ENCODE assay signal across 9 cellular contexts in genomic region chr2:144514731-144515424, GRCh38. TPM values are rescaled to one million over a fixed set of nuclear protein-coding genes. Genes with fewer than 3 reads are reported as not detected.
DNase-seq lines count a peak whose midpoint lies in the region; ATAC-seq, FAIRE-seq and TF ChIP-seq lines count a peak whose summit lies in the region.
"Had no signal": no experiment of that assay in that cellular context is flagged by ENCODE, and none has a peak within 500 bp of the region (broad histone marks: within the 10 kb centered on the region; RNA-seq: fewer than 3 reads in every experiment).

No MANE protein-coding gene starts in this region.

- peaks cover 89% of the 10 kb centered on the region for H3K27me3 ChIP-seq in HUES48 (ENCODE audit: control insufficient read depth, insufficient read depth, low read length)
- no peaks in the 10 kb centered on the region for H3K27me3 ChIP-seq in adipocyte (replicated peaks; ENCODE audit: control insufficient read depth, insufficient read depth, low read length)
- no peaks in the 10 kb centered on the region for H3K27me3 ChIP-seq in kidney epithelial cell (ENCODE audit: control insufficient read depth, insufficient read depth, low read length)

- no peak for TF ChIP-seq CTCF in kidney epithelial cell (IDR thresholded peaks at IDR 0.05; ENCODE audit: insufficient read depth, low read length, poor library complexity, severe bottlenecking)

- H3K36me3 Mint-ChIP-seq in stimulated activated memory B cell treated with anti-CD40 and anti-IgM and Interleukin-4, amounts not matched to agents 10 μg/mL and 1 μg/mL and 100 μg/mL, for 72 hours, result peaks cover 18% of the 10 kb centered on the region
- peaks cover 67% of the 10 kb centered on the region for H3K36me3 Mint-ChIP-seq in stimulated activated effector memory CD8-positive, alpha-beta T cell treated with anti-CD3 and anti-CD28 coated beads, Interleukin-12 subunit alpha, Interleukin-12 subunit beta, amount 100 ng/mL, for 72 hours

- no peak overlapping the region for H3K9ac ChIP-seq in HUES48 (ENCODE audit: low read depth, low read length)
- H3K9ac ChIP-seq in adipocyte (ENCODE audit: low read length), result peak overlapping the region; percentile 99

- H3K9me3 ChIP-seq in HUES48 (ENCODE audit: control insufficient read depth, insufficient read depth, low read length) (no peaks in the 10 kb centered on the region), adipocyte (ENCODE audit: control insufficient read depth, low read length) (no peaks in the 10 kb centered on the region)

- peak overlapping the region; percentile 93 for H3K4me3 Mint-ChIP-seq in stimulated activated memory B cell treated with anti-CD40 and anti-IgM and Interleukin-4, amounts not matched to agents 10 μg/mL and 1 μg/mL and 100 μg/mL, for 72 hours
- H3K4me3 Mint-ChIP-seq in stimulated activated effector memory CD8-positive, alpha-beta T cell treated with anti-CD3 and anti-CD28 coated beads, Interleukin-12 subunit alpha, Interleukin-12 subunit beta, amount 100 ng/mL, for 72 hours, result no peak overlapping the region

- H3K36me3 ChIP-seq in HUES48 (ENCODE audit: control insufficient read depth, insufficient read depth, low read length), result no peaks in the 10 kb centered on the region
- peaks cover 4% of the 10 kb centered on the region for H3K36me3 ChIP-seq in adipocyte (ENCODE audit: control insufficient read depth, insufficient read depth, low read length, severe bottlenecking)
- no peaks in the 10 kb centered on the region for H3K36me3 ChIP-seq in kidney epithelial cell (ENCODE audit: control insufficient read depth, insufficient read depth, low read length)

- FAIRE-seq in HTR-8/SVneo (lab: Jason Lieb, UNC), result no peak

- H3K4me1 ChIP-seq in HUES48 (ENCODE audit: control insufficient read depth, insufficient read depth, low read length), result peaks cover 73% of the 10 kb centered on the region
- peaks cover 47% of the 10 kb centered on the region for H3K4me1 ChIP-seq in adipocyte (ENCODE audit: control insufficient read depth, insufficient read depth, low read length)

- no peak for ATAC-seq in stimulated activated memory B cell treated with anti-CD40 and anti-IgM and Interleukin-4, amounts not matched to agents 10 μg/mL and 1 μg/mL and 100 μg/mL, for 72 hours
- no peak for ATAC-seq in HG02571 (IDR thresholded peaks at IDR 0.05; ENCODE audit: unreplicated experiment)
- ATAC-seq in stimulated activated effector memory CD8-positive, alpha-beta T cell treated with anti-CD3 and anti-CD28 coated beads, Interleukin-12 subunit alpha, Interleukin-12 subunit beta, amount 100 ng/mL, for 72 hours, result no peak

- no peak overlapping the region for H3K27ac ChIP-seq in HUES48 (ENCODE audit: low read depth, low read length)

- peaks cover 56% of the 10 kb centered on the region for H3K4me1 Mint-ChIP-seq in stimulated activated memory B cell treated with anti-CD40 and anti-IgM and Interleukin-4, amounts not matched to agents 10 μg/mL and 1 μg/mL and 100 μg/mL, for 72 hours
- H3K4me1 Mint-ChIP-seq in stimulated activated effector memory CD8-positive, alpha-beta T cell treated with anti-CD3 and anti-CD28 coated beads, Interleukin-12 subunit alpha, Interleukin-12 subunit beta, amount 100 ng/mL, for 72 hours, result peaks cover 54% of the 10 kb centered on the region

- H3K27me3 Mint-ChIP-seq in stimulated activated memory B cell treated with anti-CD40 and anti-IgM and Interleukin-4, amounts not matched to agents 10 μg/mL and 1 μg/mL and 100 μg/mL, for 72 hours, result no peaks in the 10 kb centered on the region

- H3K4me3 ChIP-seq in HUES48 (ENCODE audit: low read depth, low read length), result peak overlapping the region; percentile 58
- peak overlapping the region; percentile 86 for H3K4me3 ChIP-seq in adipocyte (ENCODE audit: low read length)
- H3K4me3 ChIP-seq in kidney epithelial cell (ENCODE audit: low read depth, low read length), result peak overlapping the region; percentile 73

- DNase-seq in adipocyte (ENCODE audit: low read depth) (no peak), kidney epithelial cell (ENCODE audit: low read depth) (no peak), NCI-H187 treated with DMSO at 0.1 percent for 48 hours (lab: John Stamatoyannopoulos, UW) (no peak), HTR-8/SVneo (ENCODE audit: insufficient read length, low spot score) (no peak)
- no peak for DNase-seq in stimulated activated effector memory CD8-positive, alpha-beta T cell treated with anti-CD3 and anti-CD28 coated beads, Interleukin-12 subunit alpha, Interleukin-12 subunit beta, amount 100 ng/mL, for 72 hours (ENCODE audit: low spot score in 2 of 2)
- DNase-seq: effector CD8-positive, alpha-beta T cell had no signal

- no peak overlapping the region for H3K27ac Mint-ChIP-seq in stimulated activated memory B cell treated with anti-CD40 and anti-IgM and Interleukin-4, amounts not matched to agents 10 μg/mL and 1 μg/mL and 100 μg/mL, for 72 hours
- H3K27ac Mint-ChIP-seq in stimulated activated effector memory CD8-positive, alpha-beta T cell treated with anti-CD3 and anti-CD28 coated beads, Interleukin-12 subunit alpha, Interleukin-12 subunit beta, amount 100 ng/mL, for 72 hours, result no peak overlapping the region

- no peaks in the 10 kb centered on the region for H3K9me3 Mint-ChIP-seq in stimulated activated memory B cell treated with anti-CD40 and anti-IgM and Interleukin-4, amounts not matched to agents 10 μg/mL and 1 μg/mL and 100 μg/mL, for 72 hours
- no peaks in the 10 kb centered on the region for H3K9me3 Mint-ChIP-seq in stimulated activated effector memory CD8-positive, alpha-beta T cell treated with anti-CD3 and anti-CD28 coated beads, Interleukin-12 subunit alpha, Interleukin-12 subunit beta, amount 100 ng/mL, for 72 hours

RNA-seq across cellular contexts. Expression of gene ZEB2, which starts 5.0 kb away (rescaled TPM):
- 14.7 and 15.7 TPM in 2 replicates for total RNA-seq in kidney epithelial cell
